21 cellular contexts compared by ENCODE assay signal in the genomic region with DNA sequence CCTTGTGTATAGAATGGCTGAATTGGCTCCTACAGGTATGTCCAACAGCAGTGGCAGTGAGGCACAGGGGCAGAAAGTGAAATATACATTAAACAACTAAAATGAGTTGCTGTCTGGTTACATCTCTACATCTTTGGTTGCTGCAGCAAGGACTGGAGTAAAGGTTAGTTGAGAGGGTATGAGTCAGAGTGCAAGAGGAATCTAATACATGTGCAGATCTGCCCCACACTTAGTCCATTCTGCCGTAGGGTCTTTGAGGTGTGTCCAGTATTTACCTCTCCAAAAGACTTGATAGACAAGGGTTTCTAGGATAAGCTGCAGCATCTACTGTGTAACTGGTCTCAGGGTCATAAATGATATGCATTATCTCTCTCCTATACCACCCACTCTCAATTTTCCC.
"Had no signal": no experiment of that assay in that cellular context is flagged by ENCODE, and none has a peak within 500 bp of the region (broad histone marks: within the 10 kb centered on the region; RNA-seq: fewer than 3 reads in every experiment).

No MANE protein-coding gene starts in this region.

- H3K9me3 ChIP-seq: neutrophil, transverse colon had no signal

- H3K36me3 ChIP-seq: cardiac muscle cell, neutrophil, transverse colon had no signal

- H3K4me1 Mint-ChIP-seq: endodermal cell; natural killer cell; stimulated activated naive B cell treated with anti-CD40 and anti-IgM and Interleukin-4, amounts not matched to agents 10 μg/mL and 1 μg/mL and 100 μg/mL, for 72 hours had no signal

- H3K27ac Mint-ChIP-seq: activated naive CD4-positive, alpha-beta T cell treated with anti-CD3 and anti-CD28 coated beads for 36 hours; activated naive CD8-positive, alpha-beta T cell treated with anti-CD3 and anti-CD28 coated beads, Interleukin-2, amount 50 U/mL, for 24 hours; endodermal cell; natural killer cell; stimulated activated naive B cell treated with anti-CD40 and anti-IgM and Interleukin-4, amounts not matched to agents 10 μg/mL and 1 μg/mL and 100 μg/mL, for 72 hours had no signal

- H3K4me3 Mint-ChIP-seq: activated naive CD4-positive, alpha-beta T cell treated with anti-CD3 and anti-CD28 coated beads for 36 hours; activated naive CD8-positive, alpha-beta T cell treated with anti-CD3 and anti-CD28 coated beads, Interleukin-2, amount 50 U/mL, for 24 hours; endodermal cell; natural killer cell; stimulated activated naive B cell treated with anti-CD40 and anti-IgM and Interleukin-4, amounts not matched to agents 10 μg/mL and 1 μg/mL and 100 μg/mL, for 72 hours had no signal

- H3K4me3 ChIP-seq: cardiac muscle cell, dorsolateral prefrontal cortex, transverse colon had no signal

- H3K27me3 ChIP-seq: dorsolateral prefrontal cortex, transverse colon had no signal

- DNase-seq: activated CD4-positive, alpha-beta T cell treated with anti-CD3 and anti-CD28 coated beads for 1 hour; activated CD4-positive, alpha-beta T cell treated with anti-CD3 and anti-CD28 coated beads, Interleukin-2, amount 50 U/mL, for 4 hours; activated naive CD4-positive, alpha-beta T cell treated with anti-CD3 and anti-CD28 coated beads for 36 hours; activated naive CD8-positive, alpha-beta T cell treated with anti-CD3 and anti-CD28 coated beads, Interleukin-2, amount 50 U/mL, for 24 hours; activated T-cell treated with anti-CD3 and anti-CD28 coated beads for 4 hours; aorta; dorsolateral prefrontal cortex; endodermal cell; glutamatergic neuron; hypothalamus; mesendoderm; natural killer cell; stimulated activated CD4-positive, alpha-beta T cell treated with anti-CD3 and anti-CD28 coated beads, Interleukin-12 subunit alpha, Interleukin-12 subunit beta, amount 100 ng/mL, for 4 hours; stimulated activated CD4-positive, alpha-beta T cell treated with anti-CD3 and anti-CD28 coated beads, Interleukin-2, amount 100 ng/mL, for 24 hours; stimulated activated naive B cell treated with anti-CD40 and anti-IgM and Interleukin-4, amounts not matched to agents 10 μg/mL and 1 μg/mL and 100 μg/mL, for 72 hours; substantia nigra; transverse colon had no signal

- H3K27ac ChIP-seq: cardiac muscle cell, dorsolateral prefrontal cortex, neutrophil, parathyroid adenoma, transverse colon, VCaP had no signal

- H3K9me3 Mint-ChIP-seq: activated naive CD4-positive, alpha-beta T cell treated with anti-CD3 and anti-CD28 coated beads for 36 hours; activated naive CD8-positive, alpha-beta T cell treated with anti-CD3 and anti-CD28 coated beads, Interleukin-2, amount 50 U/mL, for 24 hours; endodermal cell; natural killer cell; stimulated activated naive B cell treated with anti-CD40 and anti-IgM and Interleukin-4, amounts not matched to agents 10 μg/mL and 1 μg/mL and 100 μg/mL, for 72 hours had no signal

- ATAC-seq: activated naive CD8-positive, alpha-beta T cell treated with anti-CD3 and anti-CD28 coated beads, Interleukin-2, amount 50 U/mL, for 24 hours; natural killer cell; stimulated activated naive B cell treated with anti-CD40 and anti-IgM and Interleukin-4, amounts not matched to agents 10 μg/mL and 1 μg/mL and 100 μg/mL, for 72 hours had no signal

- H3K4me1 ChIP-seq: parathyroid adenoma had no signal
